Comparison of ENCODE assay signal across 8 cellular contexts in the genomic region with DNA sequence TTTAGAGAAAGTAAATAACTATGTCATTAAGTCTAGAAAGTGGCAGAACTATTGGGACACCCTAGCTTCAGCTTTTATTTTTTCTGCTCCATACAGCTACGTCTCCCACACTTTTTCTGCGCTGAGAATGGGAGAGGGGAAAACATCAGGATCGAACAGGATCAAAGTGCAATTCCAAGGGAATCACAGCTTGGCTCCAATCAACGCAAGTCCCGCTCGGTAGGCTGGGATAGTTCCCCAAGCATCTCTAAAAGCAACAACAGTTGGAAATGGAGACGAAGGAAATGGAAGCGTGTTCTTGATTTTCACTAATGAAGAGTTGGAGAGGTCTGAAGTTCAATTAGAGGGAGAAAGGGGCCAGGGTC. TPM values are rescaled to one million over a fixed set of nuclear protein-coding genes. Genes with fewer than 3 reads are reported as not detected.
DNase-seq lines count a peak whose midpoint lies in the region; ATAC-seq and TF ChIP-seq lines count a peak whose summit lies in the region.

No MANE protein-coding gene starts in this region.

- POLR2A ChIA-PET in CD4-positive, alpha-beta T cell (lab: Charles Lee), result interaction anchor here (0.9 to 2.3 kb wide), 12 partner anchors 15 to 456 kb away, joined by 3 to 32 read pairs (median 4); a partner anchor contains a TSS

- H3K27me3 Mint-ChIP-seq in CD4-positive, alpha-beta T cell, result no peaks in the 10 kb centered on the region

- H3K27me3 ChIP-seq in CD4-positive, alpha-beta T cell (ENCODE audit: control insufficient read depth, insufficient read depth, low read length), result no peaks in the 10 kb centered on the region
- no peaks in the 10 kb centered on the region for H3K27me3 ChIP-seq in NT2/D1 (ENCODE audit: insufficient read depth, insufficient read length)
- no peaks in the 10 kb centered on the region for H3K27me3 ChIP-seq in neuron (ENCODE audit: insufficient read depth, low read length)

- H3K9me3 ChIP-seq in CD4-positive, alpha-beta T cell (ENCODE audit: control insufficient read depth, low read length), result no peaks in the 10 kb centered on the region
- H3K9me3 ChIP-seq in NT2/D1 (ENCODE audit: insufficient read depth, low read length) (no peaks in the 10 kb centered on the region), neuron (ENCODE audit: low read length) (no peaks in the 10 kb centered on the region)

- peaks cover 19% of the 10 kb centered on the region for H3K36me3 Mint-ChIP-seq in CD4-positive, alpha-beta T cell (ENCODE audit: low read depth)

- H3K27ac ChIP-seq in CD4-positive, alpha-beta T cell (ENCODE audit: low read depth, low read length), result peak overlapping the region; percentile 84

- H2AFZ ChIP-seq in neuron (ENCODE audit: low read depth, low read length), result peak overlapping the region; percentile 73

- no peak for DNase-seq in CD4-positive, alpha-beta T cell
- DNase-seq in NT2/D1 (ENCODE audit: low read depth, low spot score), result no peak
- no peak for DNase-seq in epithelial cell of esophagus (ENCODE audit: low read depth)
- DNase-seq in NCI-H1417 (lab: John Stamatoyannopoulos, UW), result no peak
- DNase-seq in NCI-H2171 (lab: John Stamatoyannopoulos, UW), result no peak
- DNase-seq in cortex of kidney (lab: John Stamatoyannopoulos, UW), result no peak
- DNase-seq in activated CD4-positive, alpha-beta T cell treated with anti-CD3 and anti-CD28 coated beads for 1 hour, result no peak

- peaks cover 20% of the 10 kb centered on the region for H3K4me1 Mint-ChIP-seq in CD4-positive, alpha-beta T cell (ENCODE audit: low read depth)

- peak overlapping the region; percentile 96 for H3K27ac Mint-ChIP-seq in CD4-positive, alpha-beta T cell

- no peak for TF ChIP-seq CTCF in CD4-positive, alpha-beta T cell (IDR thresholded peaks at IDR 0.05)
- no peak for TF ChIP-seq CTCF in epithelial cell of esophagus (IDR thresholded peaks at IDR 0.05; ENCODE audit: insufficient read depth, low read depth, low read length, missing control alignments)

- H3K36me3 ChIP-seq in NT2/D1 (ENCODE audit: insufficient read depth, insufficient read length, low read length) (no peaks in the 10 kb centered on the region), neuron (ENCODE audit: insufficient read depth, low read length) (no peaks in the 10 kb centered on the region)

- peak overlapping the region; percentile 96 for H3K4me3 Mint-ChIP-seq in CD4-positive, alpha-beta T cell

- no peaks in the 10 kb centered on the region for H3K9me3 Mint-ChIP-seq in CD4-positive, alpha-beta T cell

- peak; percentile 12 for ATAC-seq in CD4-positive, alpha-beta T cell (ENCODE audit: poor library complexity)

- H3K4me3 ChIP-seq in NT2/D1 (ENCODE audit: insufficient read length, low read depth), result peak overlapping the region; percentile 97
- H3K4me3 ChIP-seq in epithelial cell of esophagus (ENCODE audit: low read length), result peak overlapping the region; percentile 97
- H3K4me3 ChIP-seq in neuron (ENCODE audit: low read length), result peak overlapping the region; percentile 96

- CTCF ChIA-PET in CD4-positive, alpha-beta T cell (lab: Charles Lee), result interaction anchor here (0.9 to 5.5 kb wide), 3 partner anchors 14 to 133 kb away, joined by 3 to 44 read pairs (median 7); a partner anchor contains a TSS

- H3K4me1 ChIP-seq in NT2/D1 (ENCODE audit: insufficient read depth, insufficient read length), result peaks cover 2% of the 10 kb centered on the region
- H3K4me1 ChIP-seq in neuron (ENCODE audit: insufficient read depth, low read length), result peaks cover 8% of the 10 kb centered on the region

- H3K9ac ChIP-seq in NT2/D1 (ENCODE audit: insufficient read length, low read depth), result peak overlapping the region; percentile 98

- intact Hi-C loops in CD4-positive, alpha-beta T cell (cut with DNase I, micrococcal nuclease), result loop anchor here (1.0 to 10.0 kb wide), 4 partner anchors 14 to 1510 kb away; a partner anchor contains a TSS

RNA-seq across cellular contexts. Expression of a gene that starts 0.5 kb away (rescaled TPM):
- 1 to 10 TPM; 8.9 to 9.6 TPM for total RNA-seq in CD4-positive, alpha-beta T cell

RNA-seq across cellular contexts. Expression of a gene that starts 24.1 kb away (rescaled TPM):
- 1 to 10 TPM; 5.4 to 6.9 TPM for total RNA-seq in CD4-positive, alpha-beta T cell

RNA-seq across cellular contexts. Expression of a gene that starts 33.7 kb away (rescaled TPM):
- total RNA-seq in CD4-positive, alpha-beta T cell, result 10 to 100 TPM; 37.4 to 37.7 TPM

RNA-seq across cellular contexts. Expression of a gene that starts 43.4 kb away (rescaled TPM):
- total RNA-seq in CD4-positive, alpha-beta T cell, result 1 to 10 TPM; 3.6 to 4.1 TPM

RNA-seq across cellular contexts. Expression of a gene that starts 46.5 kb away (rescaled TPM):
- 100 to 1,000 TPM; 110 to 111 TPM for total RNA-seq in CD4-positive, alpha-beta T cell
